ENCODE assay signal across 8 cellular contexts in the genomic region with DNA sequence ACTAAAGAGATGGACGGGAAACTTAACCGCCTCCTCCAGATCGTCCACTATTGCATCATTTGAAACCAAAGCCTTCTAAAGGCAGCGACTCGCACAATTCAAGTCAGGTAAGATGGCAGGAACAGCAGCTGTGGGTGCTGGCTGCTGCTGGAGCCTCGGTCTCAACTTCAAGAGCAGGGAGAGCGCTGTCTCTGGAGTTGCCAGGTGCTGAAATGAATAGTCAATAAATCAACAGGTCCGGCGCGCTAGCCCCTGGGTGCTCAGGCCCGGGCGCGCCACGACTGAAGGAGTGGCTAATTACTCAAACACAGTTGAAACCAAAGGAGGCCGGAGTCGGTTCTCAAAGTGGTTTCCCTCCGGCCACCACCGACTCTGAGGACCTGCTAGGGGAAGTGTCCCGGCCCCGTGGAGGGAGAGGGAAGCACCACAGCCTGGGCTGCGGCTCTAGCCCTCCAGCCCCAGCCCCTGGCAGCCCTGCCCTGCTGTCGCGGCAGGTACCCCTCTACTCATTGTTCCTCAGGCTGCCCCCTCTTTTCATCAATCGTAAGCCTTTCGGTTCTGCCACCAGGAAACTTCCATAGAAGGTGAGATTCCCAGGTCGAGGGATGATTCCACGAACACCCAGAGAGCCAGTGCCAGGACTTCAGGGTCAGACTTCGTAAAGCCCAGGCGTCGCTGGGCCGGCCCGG. TPM values are rescaled to one million over a fixed set of nuclear protein-coding genes. Genes with fewer than 3 reads are reported as not detected.
A peak's percentile ranks its signal among the peaks of the same experiment; 100 is the strongest.
DNase-seq lines count a peak whose midpoint lies in the region; TF ChIP-seq lines count a peak whose summit lies in the region.

No MANE protein-coding gene starts in this region.

- no peaks in the 10 kb centered on the region for H3K9me3 Mint-ChIP-seq in MCF 10A (ENCODE audit: unreplicated experiment)

- peak overlapping the region; percentile 95 for H3K27ac Mint-ChIP-seq in MCF 10A (ENCODE audit: low read depth, unreplicated experiment)

- CTCF ChIA-PET in MCF 10A (lab: Yijun Ruan, JAX), result interaction anchor here (0.6 to 2.3 kb wide), 5 partner anchors 11 to 117 kb away, joined by 3 to 7 read pairs (median 5); a partner anchor contains a TSS

- H3K27me3 Mint-ChIP-seq in MCF 10A (ENCODE audit: insufficient read depth, unreplicated experiment), result no peaks in the 10 kb centered on the region

- H3K4me1 ChIP-seq in Karpas-422 (ENCODE audit: low read length) (peaks cover 10% of the 10 kb centered on the region), smooth muscle cell (ENCODE audit: low read depth) (no peaks in the 10 kb centered on the region)

- TF ChIP-seq CTCF in MCF 10A (IDR thresholded peaks at IDR 0.05; ENCODE audit: unreplicated experiment) (no peak), smooth muscle cell (IDR thresholded peaks at IDR 0.05; ENCODE audit: borderline replicate concordance, insufficient read depth, poor library complexity, severe bottlenecking) (no peak), GM20000 (IDR thresholded peaks at IDR 0.05; ENCODE audit: extremely low read depth, missing control alignments) (no peak)

- H3K79me2 ChIP-seq in Karpas-422 (ENCODE audit: low read length) (no peaks in the 10 kb centered on the region), smooth muscle cell (ENCODE audit: low read depth) (peaks cover 21% of the 10 kb centered on the region)

- no peaks in the 10 kb centered on the region for H3K27me3 ChIP-seq in Karpas-422 (ENCODE audit: low read length)
- H3K27me3 ChIP-seq in smooth muscle cell (ENCODE audit: low read depth), result no peaks in the 10 kb centered on the region

- H3K4me3 Mint-ChIP-seq in MCF 10A (ENCODE audit: unreplicated experiment), result peak overlapping the region; percentile 95

- H3K27ac ChIP-seq in Karpas-422 (ENCODE audit: low read length) (no peak overlapping the region), smooth muscle cell (ENCODE audit: low read depth) (peak overlapping the region; percentile 30)

- intact Hi-C loops in MCF 10A (cut with micrococcal nuclease), result loop anchor here (1.0 to 5.0 kb wide), 2 partner anchors 10 to 94 kb away; no protein-coding TSS in a partner anchor

- no peaks in the 10 kb centered on the region for H3K36me3 ChIP-seq in Karpas-422 (ENCODE audit: insufficient read depth, low read length)
- no peaks in the 10 kb centered on the region for H3K36me3 ChIP-seq in smooth muscle cell (ENCODE audit: low read depth)

- BruUV-seq in MCF 10A (replicated peaks; lab: Mats Ljungman, UMichigan), result no TSS peak

- peaks cover 5% of the 10 kb centered on the region for H3F3A ChIP-seq in smooth muscle cell (ENCODE audit: low read depth)

- peak overlapping the region; percentile 63 for H3K4me2 ChIP-seq in Karpas-422 (ENCODE audit: low read depth, low read length, poor library complexity, severe bottlenecking)
- H3K4me2 ChIP-seq in smooth muscle cell, result peak overlapping the region; percentile 92

- H3K9me3 ChIP-seq in Karpas-422 (ENCODE audit: low read length) (no peaks in the 10 kb centered on the region), smooth muscle cell (replicated peaks; ENCODE audit: low read depth) (no peaks in the 10 kb centered on the region)

- peak; percentile 28 for DNase-seq in activated T-cell treated with anti-CD3 and anti-CD28 coated beads for 1 hour (ENCODE audit: low read depth)
- DNase-seq in activated T-cell treated with anti-CD3 and anti-CD28 coated beads for 4 hours, result no peak
- DNase-seq in Karpas-422, result no peak
- DNase-seq in SW480 (ENCODE audit: low spot score), result peak; percentile 65
- peak; percentile 78 for DNase-seq in MCF 10A (ENCODE audit: unreplicated experiment)
- peak; percentile 87 for DNase-seq in islet precursor cell
- DNase-seq in smooth muscle cell (lab: John Stamatoyannopoulos, UW; ENCODE audit: unreplicated experiment), result peak; percentile 36
- DNase-seq in GM20000 (ENCODE audit: low spot score), result no peak

- H4K20me1 ChIP-seq in Karpas-422 (ENCODE audit: insufficient read depth, low read depth, low read length), result no peaks in the 10 kb centered on the region
- no peaks in the 10 kb centered on the region for H4K20me1 ChIP-seq in smooth muscle cell (ENCODE audit: low read depth)

- H3K4me3 ChIP-seq in Karpas-422 (ENCODE audit: low read length) (peak overlapping the region; percentile 63), smooth muscle cell (peak overlapping the region; percentile 87)

- H3K36me3 Mint-ChIP-seq in MCF 10A (ENCODE audit: insufficient read depth, unreplicated experiment), result peaks cover 14% of the 10 kb centered on the region

- 2% methylated on average over 32 of the region's 32 CpGs for WGBS in smooth muscle cell (ENCODE audit: low lambda C conversion rate)

- no peaks in the 10 kb centered on the region for H3K9me2 ChIP-seq in Karpas-422 (replicated peaks; ENCODE audit: insufficient read depth, low read length)

- H3K4me1 Mint-ChIP-seq in MCF 10A (ENCODE audit: insufficient read depth, unreplicated experiment), result peaks cover 36% of the 10 kb centered on the region

- POLR2A ChIA-PET in MCF 10A (lab: Yijun Ruan, JAX), result interaction anchor here (1.1 to 9.8 kb wide), 7 partner anchors 11 to 117 kb away, joined by 3 to 158 read pairs (median 5); a partner anchor contains a TSS

- H2AFZ ChIP-seq in Karpas-422 (ENCODE audit: low read length) (peak overlapping the region; percentile 96), smooth muscle cell (ENCODE audit: low read depth) (peak overlapping the region; percentile 90)

- H3K9ac ChIP-seq in Karpas-422 (ENCODE audit: low read length), result peak overlapping the region; percentile 50; the same call in 1 of the 2 replicates
- H3K9ac ChIP-seq in smooth muscle cell (ENCODE audit: low read depth), result peak overlapping the region; percentile 52

RNA-seq across cellular contexts. Expression of a gene that starts 0.8 kb away (rescaled TPM):
- 0.04 TPM in 2 replicates for total RNA-seq in Karpas-422 (2014; rRNA removed; shearing (Covaris generic); ENCODE audit: low replicate concordance)
- total RNA-seq in MCF 10A (2022) (22.8 and 23.3 TPM in 2 replicates), smooth muscle cell (12.1 and 13.3 TPM in 2 replicates)
- 3.5 and 3.8 TPM in 2 replicates for polyA plus RNA-seq in smooth muscle cell

Comparison
In these comparisons a context has a peak if more than half of its experiments do, and no peak if none do; other contexts are left out.
1. DNase-seq: peak in activated T-cell treated with anti-CD3 and anti-CD28 coated beads for 1 hour (single experiment), SW480 (single experiment), MCF 10A (single experiment), islet precursor cell (single experiment) and smooth muscle cell (single experiment); none in activated T-cell treated with anti-CD3 and anti-CD28 coated beads for 4 hours (single experiment), Karpas-422 (single experiment) and GM20000 (single experiment).
2. RNA of a gene that starts 0.8 kb away (total RNA-seq): 22.8 to 23.3 TPM in MCF 10A and 12.1 to 13.3 TPM in smooth muscle cell; 0.04 TPM in Karpas-422; every median in the first group is over 10 times any median in the second.